In the genomic region with DNA sequence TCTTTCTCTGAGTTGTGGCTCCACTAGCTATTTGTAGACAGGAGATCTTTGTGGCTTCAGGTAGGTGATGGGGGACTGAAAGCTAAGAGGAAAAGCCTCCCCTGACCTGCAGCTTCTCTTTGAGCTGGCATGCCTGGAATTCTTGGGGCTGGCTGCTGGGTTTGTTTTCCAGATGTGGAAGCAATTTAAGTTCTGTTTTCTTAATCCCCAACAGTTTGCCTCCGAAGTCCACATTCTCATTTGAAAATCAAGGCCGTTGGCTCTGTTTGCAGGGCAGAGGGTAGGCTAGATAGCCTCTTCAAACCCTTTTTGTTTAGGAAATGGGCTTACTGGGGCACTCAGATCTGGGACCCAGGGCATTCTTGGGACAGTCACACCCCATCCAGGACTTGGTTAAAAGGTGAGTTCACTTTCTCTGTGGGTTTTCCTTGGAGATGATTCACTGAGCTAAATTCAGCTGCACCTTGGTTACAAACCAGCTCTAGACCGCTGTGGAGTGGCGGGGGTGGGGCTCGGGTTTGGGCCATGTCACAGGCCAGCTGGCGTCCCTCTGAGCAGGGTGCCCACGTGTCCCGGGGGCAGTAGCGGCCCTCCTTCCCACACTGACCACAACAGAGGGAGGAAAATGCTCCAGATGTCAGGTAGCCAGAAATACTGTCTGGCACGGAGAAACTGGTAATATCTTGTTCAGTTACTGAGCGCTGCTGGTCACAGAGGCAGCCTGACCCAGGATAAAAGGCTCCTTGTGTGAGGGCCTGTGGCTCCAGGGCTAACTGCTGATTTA, we compare ENCODE assay signal across 8 cellular contexts.
DNase-seq lines count a peak whose midpoint lies in the region; ATAC-seq and TF ChIP-seq lines count a peak whose summit lies in the region.

No MANE protein-coding gene starts in this region.

- H3K4me3 Mint-ChIP-seq in WTC11, result no peak overlapping the region

- ATAC-seq in WTC11, result peak; percentile 67
- ATAC-seq in heart left ventricle, result peak; percentile 91 to 96 (median 94)
- peak; percentile 99 for ATAC-seq in gastrocnemius medialis
- no peak for ATAC-seq in HG03159 (IDR thresholded peaks at IDR 0.05; ENCODE audit: unreplicated experiment)

- POLR2A ChIA-PET in WTC11 (lab: Charles Lee), result interaction anchor here (0.6 to 1.3 kb wide), 4 partner anchors 12 to 427 kb away, joined by 3 to 4 read pairs (median 4); no protein-coding TSS in a partner anchor

- no peaks in the 10 kb centered on the region for H3K9me3 ChIP-seq in heart left ventricle
- no peaks in the 10 kb centered on the region for H3K9me3 ChIP-seq in gastrocnemius medialis

- TF ChIP-seq CTCF in WTC11 (IDR thresholded peaks at IDR 0.05), result no peak
- no peak for TF ChIP-seq CTCF in heart left ventricle (IDR thresholded peaks at IDR 0.05)
- TF ChIP-seq CTCF in gastrocnemius medialis (IDR thresholded peaks at IDR 0.05 in 4 of 5, conservative IDR thresholded peaks at IDR 0.05 in 1 of 5), result no peak

- WGBS in heart left ventricle, 4 donors, result 15 to 42% (median 25%) methylated on average over 4 to 11 of the region's 11 CpGs

- TF ChIP-seq POLR2A in heart left ventricle (IDR thresholded peaks at IDR 0.05) (no peak), gastrocnemius medialis (IDR thresholded peaks at IDR 0.05) (no peak)

- peak overlapping the region in 11 of 12 donors; percentile 29 to 83 (median 51) for H3K27ac ChIP-seq in heart left ventricle
- H3K27ac ChIP-seq in gastrocnemius medialis, result peak overlapping the region; percentile 76 to 82 (median 79)

- CTCF ChIA-PET in WTC11 (lab: Charles Lee), result interaction anchor here (0.6 to 2.9 kb wide), 11 partner anchors 8 to 300 kb away, joined by 3 to 13 read pairs (median 4); a partner anchor contains a TSS

- no peaks in the 10 kb centered on the region for H3K36me3 ChIP-seq in H7 (replicated peaks; ENCODE audit: control insufficient read depth, insufficient read depth, low read length)
- no peaks in the 10 kb centered on the region for H3K36me3 ChIP-seq in heart left ventricle
- H3K36me3 ChIP-seq in gastrocnemius medialis, result no peaks in the 10 kb centered on the region

- intact Hi-C loops in heart left ventricle (cut with DNase I) (no loop called here), gastrocnemius medialis (cut with DNase I; ENCODE audit: low total_unique reads) (loop anchor here (1.0 kb wide), 1 partner anchor 13 kb away; no protein-coding TSS in a partner anchor)

- DNase-seq in H7, result peak; percentile 65
- DNase-seq in WTC11 (ENCODE audit: low spot score), result no peak
- peak; percentile 64 to 82 (median 74) for DNase-seq in heart left ventricle
- peak; percentile 85 to 92 for DNase-seq in gastrocnemius medialis
- DNase-seq in ecto neural progenitor cell (ENCODE audit: low spot score), result no peak
- DNase-seq in cerebellar nuclear complex (lab: John Stamatoyannopoulos, UW), result no peak
- no peak for DNase-seq in NCI-H1105 treated with DMSO at 0.1 percent for 48 hours (lab: John Stamatoyannopoulos, UW)

- in situ Hi-C loops in gastrocnemius medialis (cut with MboI; ENCODE audit: low sequenced_read_pairs in 4 of 4), result no loop called here

- H3K27ac Mint-ChIP-seq in WTC11, result peak overlapping the region; percentile 79

- H3K4me1 ChIP-seq in heart left ventricle (peaks cover 0 to 28% (median 5%) of the 10 kb centered on the region in 12 donors), gastrocnemius medialis (peaks cover 14 to 18% of the 10 kb centered on the region in 2 donors)

- no peaks in the 10 kb centered on the region for H3K27me3 Mint-ChIP-seq in WTC11 (ENCODE audit: low read depth)

- no peaks in the 10 kb centered on the region for H3K36me3 Mint-ChIP-seq in WTC11

- H3K4me1 Mint-ChIP-seq in WTC11, result peaks cover 62% of the 10 kb centered on the region

- H3K27me3 ChIP-seq in H7 (ENCODE audit: control insufficient read depth, insufficient read depth, low read length), result no peaks in the 10 kb centered on the region
- H3K27me3 ChIP-seq in heart left ventricle, result no peaks in the 10 kb centered on the region
- H3K27me3 ChIP-seq in gastrocnemius medialis, result no peaks in the 10 kb centered on the region

- no peaks in the 10 kb centered on the region for H3K9me3 Mint-ChIP-seq in WTC11

- H3K4me3 ChIP-seq in H7 (ENCODE audit: insufficient read depth, low read depth, low read length) (no peak overlapping the region), heart left ventricle (no peak overlapping the region), gastrocnemius medialis (peak overlapping the region in 1 of 4 donors; percentile 27)

TF ChIP-seq in WTC11, 78 proteins besides CTCF, POLR2A, EP300 and RAD21:
- TF ChIP-seq, protein P1, sequence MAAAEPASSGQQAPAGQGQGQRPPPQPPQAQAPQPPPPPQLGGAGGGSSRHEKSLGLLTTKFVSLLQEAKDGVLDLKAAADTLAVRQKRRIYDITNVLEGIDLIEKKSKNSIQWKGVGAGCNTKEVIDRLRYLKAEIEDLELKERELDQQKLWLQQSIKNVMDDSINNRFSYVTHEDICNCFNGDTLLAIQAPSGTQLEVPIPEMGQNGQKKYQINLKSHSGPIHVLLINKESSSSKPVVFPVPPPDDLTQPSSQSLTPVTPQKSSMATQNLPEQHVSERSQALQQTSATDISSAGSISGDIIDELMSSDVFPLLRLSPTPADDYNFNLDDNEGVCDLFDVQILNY (CRISPR knock-in tag; IDR thresholded peaks at IDR 0.05), result no peak
- TF ChIP-seq, protein P2, sequence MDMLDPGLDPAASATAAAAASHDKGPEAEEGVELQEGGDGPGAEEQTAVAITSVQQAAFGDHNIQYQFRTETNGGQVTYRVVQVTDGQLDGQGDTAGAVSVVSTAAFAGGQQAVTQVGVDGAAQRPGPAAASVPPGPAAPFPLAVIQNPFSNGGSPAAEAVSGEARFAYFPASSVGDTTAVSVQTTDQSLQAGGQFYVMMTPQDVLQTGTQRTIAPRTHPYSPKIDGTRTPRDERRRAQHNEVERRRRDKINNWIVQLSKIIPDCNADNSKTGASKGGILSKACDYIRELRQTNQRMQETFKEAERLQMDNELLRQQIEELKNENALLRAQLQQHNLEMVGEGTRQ (CRISPR knock-in tag; IDR thresholded peaks at IDR 0.05), result peak; percentile 32; the same call in 1 of the 2 replicates
- TF ChIP-seq ZNF219 (CRISPR knock-in tag; IDR thresholded peaks at IDR 0.05; ENCODE audit: borderline replicate concordance), result no peak
- TF ChIP-seq, protein P3, sequence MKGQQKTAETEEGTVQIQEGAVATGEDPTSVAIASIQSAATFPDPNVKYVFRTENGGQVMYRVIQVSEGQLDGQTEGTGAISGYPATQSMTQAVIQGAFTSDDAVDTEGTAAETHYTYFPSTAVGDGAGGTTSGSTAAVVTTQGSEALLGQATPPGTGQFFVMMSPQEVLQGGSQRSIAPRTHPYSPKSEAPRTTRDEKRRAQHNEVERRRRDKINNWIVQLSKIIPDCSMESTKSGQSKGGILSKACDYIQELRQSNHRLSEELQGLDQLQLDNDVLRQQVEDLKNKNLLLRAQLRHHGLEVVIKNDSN (CRISPR knock-in tag; IDR thresholded peaks at IDR 0.05), result 0 out of 2 replicates have a peak, but pooled peaks have one; percentile 18

Comparison
In these comparisons a context has a peak if more than half of its experiments do, and no peak if none do; other contexts are left out.
1. DNase-seq: peak in H7 (single experiment), heart left ventricle (5 of 5) and gastrocnemius medialis (2 of 2); none in WTC11 (single experiment), ecto neural progenitor cell (single experiment), cerebellar nuclear complex (0 of 2) and NCI-H1105 treated with DMSO at 0.1 percent for 48 hours (single experiment).